ENCODE assay signal across 6 cellular contexts in the genomic region with DNA sequence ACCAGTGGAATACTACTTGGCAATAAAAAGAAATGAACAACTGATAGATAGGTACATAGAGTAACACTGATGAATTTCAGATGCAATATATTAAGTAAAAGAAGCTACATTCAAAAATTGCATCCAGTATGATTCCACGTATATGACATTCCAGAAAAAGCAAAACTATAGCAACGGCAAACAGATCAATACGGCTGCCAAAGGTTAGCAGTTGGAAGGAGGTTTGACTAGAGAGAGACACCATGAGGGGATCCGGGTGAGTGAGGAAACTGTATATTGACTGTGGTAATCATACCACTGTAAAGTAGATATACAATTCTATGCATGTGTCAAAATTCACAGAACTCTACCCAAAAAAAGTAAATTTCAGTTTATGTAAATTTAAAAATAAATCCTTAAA. TPM values are rescaled to one million over a fixed set of nuclear protein-coding genes. Genes with fewer than 3 reads are reported as not detected.
"Had no signal": no experiment of that assay in that cellular context is flagged by ENCODE, and none has a peak within 500 bp of the region (broad histone marks: within the 10 kb centered on the region; RNA-seq: fewer than 3 reads in every experiment).

No MANE protein-coding gene starts in this region.

- H2AFZ ChIP-seq: GM23338 had no signal

- ATAC-seq: K562 had no signal

- H3K4me2 ChIP-seq: GM23338 had no signal

- H3K27ac ChIP-seq: HL-60 had no signal

- H3K27ac Mint-ChIP-seq: GM23338, H9 had no signal

- H3K4me3 ChIP-seq: GM23338, K562 had no signal

- H3K9me3 Mint-ChIP-seq: GM23338, H9 had no signal

- DNase-seq: H9, HCEC 1CT, IMR-90 had no signal

- H3K4me3 Mint-ChIP-seq: GM23338 had no signal

RNA-seq across cellular contexts. Expression of a gene that starts 28.7 kb away (rescaled TPM):
- polyA plus RNA-seq: K562 had no signal
